1 cellular context compared by ENCODE assay signal in genomic region chr3:11305509-11305908, GRCh38.
TF ChIP-seq lines count a peak whose summit lies in the region.

No MANE protein-coding gene starts in this region.

TF ChIP-seq in GM23338, 12 proteins besides CTCF, POLR2A, EP300 and RAD21 (continued from another document):
- TF ChIP-seq REST (IDR thresholded peaks at IDR 0.05; ENCODE audit: unreplicated experiment) (no peak), ZNF331 (CRISPR knock-in tag; IDR thresholded peaks at IDR 0.05; ENCODE audit: low read depth) (no peak), EZH2 (IDR thresholded peaks at IDR 0.05; ENCODE audit: low read depth, unreplicated experiment) (no peak), POLR2AphosphoS5 (IDR thresholded peaks at IDR 0.05; ENCODE audit: low read depth) (no peak), NANOG (IDR thresholded peaks at IDR 0.05; ENCODE audit: borderline replicate concordance) (no peak), ZNF114 (CRISPR knock-in tag; IDR thresholded peaks at IDR 0.05) (no peak), CREB1 (CRISPR knock-in tag; IDR thresholded peaks at IDR 0.05; ENCODE audit: low read depth) (no peak), STAT1 (IDR thresholded peaks at IDR 0.05; ENCODE audit: unreplicated experiment) (no peak), JUNB (IDR thresholded peaks at IDR 0.05; ENCODE audit: unreplicated experiment) (no peak)
- TF ChIP-seq, protein P1, sequence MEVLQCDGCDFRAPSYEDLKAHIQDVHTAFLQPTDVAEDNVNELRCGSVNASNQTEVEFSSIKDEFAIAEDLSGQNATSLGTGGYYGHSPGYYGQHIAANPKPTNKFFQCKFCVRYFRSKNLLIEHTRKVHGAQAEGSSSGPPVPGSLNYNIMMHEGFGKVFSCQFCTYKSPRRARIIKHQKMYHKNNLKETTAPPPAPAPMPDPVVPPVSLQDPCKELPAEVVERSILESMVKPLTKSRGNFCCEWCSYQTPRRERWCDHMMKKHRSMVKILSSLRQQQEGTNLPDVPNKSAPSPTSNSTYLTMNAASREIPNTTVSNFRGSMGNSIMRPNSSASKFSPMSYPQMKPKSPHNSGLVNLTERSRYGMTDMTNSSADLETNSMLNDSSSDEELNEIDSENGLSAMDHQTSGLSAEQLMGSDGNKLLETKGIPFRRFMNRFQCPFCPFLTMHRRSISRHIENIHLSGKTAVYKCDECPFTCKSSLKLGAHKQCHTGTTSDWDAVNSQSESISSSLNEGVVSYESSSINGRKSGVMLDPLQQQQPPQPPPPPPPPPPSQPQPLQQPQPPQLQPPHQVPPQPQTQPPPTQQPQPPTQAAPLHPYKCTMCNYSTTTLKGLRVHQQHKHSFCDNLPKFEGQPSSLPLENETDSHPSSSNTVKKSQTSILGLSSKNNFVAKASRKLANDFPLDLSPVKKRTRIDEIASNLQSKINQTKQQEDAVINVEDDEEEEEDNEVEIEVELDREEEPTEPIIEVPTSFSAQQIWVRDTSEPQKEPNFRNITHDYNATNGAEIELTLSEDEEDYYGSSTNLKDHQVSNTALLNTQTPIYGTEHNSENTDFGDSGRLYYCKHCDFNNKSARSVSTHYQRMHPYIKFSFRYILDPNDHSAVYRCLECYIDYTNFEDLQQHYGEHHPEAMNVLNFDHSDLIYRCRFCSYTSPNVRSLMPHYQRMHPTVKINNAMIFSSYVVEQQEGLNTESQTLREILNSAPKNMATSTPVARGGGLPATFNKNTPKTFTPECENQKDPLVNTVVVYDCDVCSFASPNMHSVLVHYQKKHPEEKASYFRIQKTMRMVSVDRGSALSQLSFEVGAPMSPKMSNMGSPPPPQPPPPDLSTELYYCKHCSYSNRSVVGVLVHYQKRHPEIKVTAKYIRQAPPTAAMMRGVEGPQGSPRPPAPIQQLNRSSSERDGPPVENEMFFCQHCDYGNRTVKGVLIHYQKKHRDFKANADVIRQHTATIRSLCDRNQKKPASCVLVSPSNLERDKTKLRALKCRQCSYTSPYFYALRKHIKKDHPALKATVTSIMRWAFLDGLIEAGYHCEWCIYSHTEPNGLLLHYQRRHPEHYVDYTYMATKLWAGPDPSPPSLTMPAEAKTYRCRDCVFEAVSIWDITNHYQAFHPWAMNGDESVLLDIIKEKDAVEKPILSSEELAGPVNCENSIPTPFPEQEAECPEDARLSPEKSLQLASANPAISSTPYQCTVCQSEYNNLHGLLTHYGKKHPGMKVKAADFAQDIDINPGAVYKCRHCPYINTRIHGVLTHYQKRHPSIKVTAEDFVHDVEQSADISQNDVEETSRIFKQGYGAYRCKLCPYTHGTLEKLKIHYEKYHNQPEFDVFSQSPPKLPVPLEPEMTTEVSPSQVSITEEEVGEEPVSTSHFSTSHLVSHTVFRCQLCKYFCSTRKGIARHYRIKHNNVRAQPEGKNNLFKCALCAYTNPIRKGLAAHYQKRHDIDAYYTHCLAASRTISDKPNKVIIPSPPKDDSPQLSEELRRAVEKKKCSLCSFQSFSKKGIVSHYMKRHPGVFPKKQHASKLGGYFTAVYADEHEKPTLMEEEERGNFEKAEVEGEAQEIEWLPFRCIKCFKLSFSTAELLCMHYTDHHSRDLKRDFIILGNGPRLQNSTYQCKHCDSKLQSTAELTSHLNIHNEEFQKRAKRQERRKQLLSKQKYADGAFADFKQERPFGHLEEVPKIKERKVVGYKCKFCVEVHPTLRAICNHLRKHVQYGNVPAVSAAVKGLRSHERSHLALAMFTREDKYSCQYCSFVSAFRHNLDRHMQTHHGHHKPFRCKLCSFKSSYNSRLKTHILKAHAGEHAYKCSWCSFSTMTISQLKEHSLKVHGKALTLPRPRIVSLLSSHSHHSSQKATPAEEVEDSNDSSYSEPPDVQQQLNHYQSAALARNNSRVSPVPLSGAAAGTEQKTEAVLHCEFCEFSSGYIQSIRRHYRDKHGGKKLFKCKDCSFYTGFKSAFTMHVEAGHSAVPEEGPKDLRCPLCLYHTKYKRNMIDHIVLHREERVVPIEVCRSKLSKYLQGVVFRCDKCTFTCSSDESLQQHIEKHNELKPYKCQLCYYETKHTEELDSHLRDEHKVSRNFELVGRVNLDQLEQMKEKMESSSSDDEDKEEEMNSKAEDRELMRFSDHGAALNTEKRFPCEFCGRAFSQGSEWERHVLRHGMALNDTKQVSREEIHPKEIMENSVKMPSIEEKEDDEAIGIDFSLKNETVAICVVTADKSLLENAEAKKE (CRISPR knock-in tag; IDR thresholded peaks at IDR 0.05) = no peak
- TF ChIP-seq, protein P2, sequence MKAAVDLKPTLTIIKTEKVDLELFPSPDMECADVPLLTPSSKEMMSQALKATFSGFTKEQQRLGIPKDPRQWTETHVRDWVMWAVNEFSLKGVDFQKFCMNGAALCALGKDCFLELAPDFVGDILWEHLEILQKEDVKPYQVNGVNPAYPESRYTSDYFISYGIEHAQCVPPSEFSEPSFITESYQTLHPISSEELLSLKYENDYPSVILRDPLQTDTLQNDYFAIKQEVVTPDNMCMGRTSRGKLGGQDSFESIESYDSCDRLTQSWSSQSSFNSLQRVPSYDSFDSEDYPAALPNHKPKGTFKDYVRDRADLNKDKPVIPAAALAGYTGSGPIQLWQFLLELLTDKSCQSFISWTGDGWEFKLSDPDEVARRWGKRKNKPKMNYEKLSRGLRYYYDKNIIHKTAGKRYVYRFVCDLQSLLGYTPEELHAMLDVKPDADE (IDR thresholded peaks at IDR 0.05) = no peak
